27 cellular contexts compared by ENCODE assay signal in genomic region chr2:143434445-143434844, GRCh38.
DNase-seq lines count a peak whose midpoint lies in the region; ATAC-seq and TF ChIP-seq lines count a peak whose summit lies in the region.
"Had no signal": no experiment of that assay in that cellular context is flagged by ENCODE, and none has a peak within 500 bp of the region (broad histone marks: within the 10 kb centered on the region; RNA-seq: fewer than 3 reads in every experiment).

No MANE protein-coding gene starts in this region.

- no peak for TF ChIP-seq CTCF in coronary artery (IDR thresholded peaks at IDR 0.05)
- no peak for TF ChIP-seq CTCF in nephron (IDR thresholded peaks at IDR 0.05; ENCODE audit: unreplicated experiment in 3 of 3)
- no peak for TF ChIP-seq CTCF in upper lobe of right lung (IDR thresholded peaks at IDR 0.05)
- no peak for TF ChIP-seq CTCF in gastrocnemius medialis (IDR thresholded peaks at IDR 0.05 in 4 of 5, conservative IDR thresholded peaks at IDR 0.05 in 1 of 5)

- H3K4me1 ChIP-seq in right cardiac atrium (ENCODE audit: control insufficient read depth, insufficient read depth, low read length) (no peaks in the 10 kb centered on the region), upper lobe of right lung (no peaks in the 10 kb centered on the region), gastrocnemius medialis (no peaks in the 10 kb centered on the region)
- H3K4me1 ChIP-seq: BE2C, prostate gland had no signal

- no peaks in the 10 kb centered on the region for H3K36me3 Mint-ChIP-seq in nephron (ENCODE audit: low read depth)

- H3K36me3 ChIP-seq in upper lobe of right lung (no peaks in the 10 kb centered on the region), gastrocnemius medialis (no peaks in the 10 kb centered on the region)
- H3K36me3 ChIP-seq: BE2C, prostate gland had no signal

- intact Hi-C loops in right cardiac atrium (cut with DNase I): loop anchor here in 1 of 4 donors (5.0 kb wide), 1 partner anchor 48 kb away; no protein-coding TSS in a partner anchor
- intact Hi-C loops in Right ventricle myocardium inferior (cut with DNase I): loop anchor here (5.0 to 10.0 kb wide), 3 partner anchors 48 to 1080 kb away; no protein-coding TSS in a partner anchor
- intact Hi-C loops in upper lobe of right lung (cut with DNase I): no loop called here
- intact Hi-C loops in gastrocnemius medialis (cut with DNase I; ENCODE audit: low total_unique reads): no loop called here

- peaks cover 28% of the 10 kb centered on the region for H3K4me1 Mint-ChIP-seq in nephron
- H3K4me1 Mint-ChIP-seq: endodermal cell had no signal

- H3K4me3 ChIP-seq in right cardiac atrium (ENCODE audit: low read length) (peak overlapping the region; percentile 12), coronary artery (peak overlapping the region; percentile 58), upper lobe of right lung (no peak overlapping the region), gastrocnemius medialis (no peak overlapping the region)
- H3K4me3 ChIP-seq: prostate gland had no signal

- ATAC-seq in right cardiac atrium (no peak), Right ventricle myocardium inferior (no peak), upper lobe of right lung (no peak), esophagus mucosa (no peak), gastrocnemius medialis (no peak)
- ATAC-seq: activated CD4-positive, alpha-beta T cell treated with anti-CD3 and anti-CD28 coated beads for 36 hours; SK-N-SH treated with all-trans-retinoic acid at 6 μM for 48 hours; stimulated activated naive CD8-positive, alpha-beta T cell treated with anti-CD3 and anti-CD28 coated beads, Interleukin-15, amount 100 ng/mL, for 72 hours had no signal

- no peaks in the 10 kb centered on the region for H3K9me3 Mint-ChIP-seq in nephron
- H3K9me3 Mint-ChIP-seq: activated naive CD4-positive, alpha-beta T cell treated with anti-CD3 and anti-CD28 coated beads, Interleukin-2, amount 10 ng/mL, durations not matched to agents 7 days and 5 days; activated T-helper 1 cell treated with anti-CD3 and anti-CD28 coated beads, Interleukin-12 subunit alpha, Interleukin-12 subunit beta, Interleukin-2, Interleukin-4 antibody, amounts not matched to agents 30 ng/mL and 10 ng/mL and 1 ng/mL, durations not matched to agents 14 hours and 24 hours and 36 hours; endodermal cell; stimulated activated naive CD8-positive, alpha-beta T cell treated with anti-CD3 and anti-CD28 coated beads, Interleukin-15, amount 100 ng/mL, for 72 hours; T-helper 2 cell treated with Interferon-gamma antibody and Interleukin-4, amounts not matched to agents 5 μg/mL and 100 μg/mL, for 36 hours had no signal

- H3K9me3 ChIP-seq in right cardiac atrium (ENCODE audit: control insufficient read depth, low read length) (no peaks in the 10 kb centered on the region), upper lobe of right lung (no peaks in the 10 kb centered on the region), gastrocnemius medialis (no peaks in the 10 kb centered on the region)
- H3K9me3 ChIP-seq: BE2C, neutrophil, prostate gland had no signal

- no peaks in the 10 kb centered on the region for H3K27me3 ChIP-seq in right cardiac atrium (ENCODE audit: control insufficient read depth, insufficient read depth)
- no peaks in the 10 kb centered on the region for H3K27me3 ChIP-seq in upper lobe of right lung
- H3K27me3 ChIP-seq in gastrocnemius medialis: no peaks in the 10 kb centered on the region
- H3K27me3 ChIP-seq: BE2C, neutrophil had no signal

- WGBS in right cardiac atrium: 57% methylated on average over 3 of the region's 3 CpGs

- in situ Hi-C loops in gastrocnemius medialis (cut with MboI; ENCODE audit: low sequenced_read_pairs in 4 of 4): no loop called here

- H3K4me3 Mint-ChIP-seq in nephron: no peak overlapping the region
- H3K4me3 Mint-ChIP-seq: activated CD4-positive, alpha-beta T cell treated with anti-CD3 and anti-CD28 coated beads for 36 hours; activated naive CD4-positive, alpha-beta T cell treated with anti-CD3 and anti-CD28 coated beads, Interleukin-2, amount 10 ng/mL, durations not matched to agents 7 days and 5 days; activated T-helper 1 cell treated with anti-CD3 and anti-CD28 coated beads, Interleukin-12 subunit alpha, Interleukin-12 subunit beta, Interleukin-2, Interleukin-4 antibody, amounts not matched to agents 30 ng/mL and 10 ng/mL and 1 ng/mL, durations not matched to agents 14 hours and 24 hours and 36 hours; endodermal cell; stimulated activated naive CD8-positive, alpha-beta T cell treated with anti-CD3 and anti-CD28 coated beads, Interleukin-15, amount 100 ng/mL, for 72 hours; T-helper 2 cell treated with Interferon-gamma antibody and Interleukin-4, amounts not matched to agents 5 μg/mL and 100 μg/mL, for 36 hours had no signal

- H3K27me3 Mint-ChIP-seq in nephron (ENCODE audit: low read depth): no peaks in the 10 kb centered on the region
- H3K27me3 Mint-ChIP-seq: activated CD4-positive, alpha-beta T cell treated with anti-CD3 and anti-CD28 coated beads for 36 hours; activated naive CD4-positive, alpha-beta T cell treated with anti-CD3 and anti-CD28 coated beads, Interleukin-2, amount 10 ng/mL, durations not matched to agents 7 days and 5 days; stimulated activated naive CD8-positive, alpha-beta T cell treated with anti-CD3 and anti-CD28 coated beads, Interleukin-15, amount 100 ng/mL, for 72 hours had no signal

- peak overlapping the region; percentile 67 to 80 (median 69) for H3K27ac Mint-ChIP-seq in nephron
- H3K27ac Mint-ChIP-seq: activated CD4-positive, alpha-beta T cell treated with anti-CD3 and anti-CD28 coated beads for 36 hours; activated naive CD4-positive, alpha-beta T cell treated with anti-CD3 and anti-CD28 coated beads, Interleukin-2, amount 10 ng/mL, durations not matched to agents 7 days and 5 days; activated T-helper 1 cell treated with anti-CD3 and anti-CD28 coated beads, Interleukin-12 subunit alpha, Interleukin-12 subunit beta, Interleukin-2, Interleukin-4 antibody, amounts not matched to agents 30 ng/mL and 10 ng/mL and 1 ng/mL, durations not matched to agents 14 hours and 24 hours and 36 hours; endodermal cell; stimulated activated naive CD8-positive, alpha-beta T cell treated with anti-CD3 and anti-CD28 coated beads, Interleukin-15, amount 100 ng/mL, for 72 hours; T-helper 2 cell treated with Interferon-gamma antibody and Interleukin-4, amounts not matched to agents 5 μg/mL and 100 μg/mL, for 36 hours had no signal

- no peak for DNase-seq in right cardiac atrium
- no peak for DNase-seq in Right ventricle myocardium inferior (ENCODE audit: missing footprints)
- no peak for DNase-seq in coronary artery (ENCODE audit: low spot score)
- no peak for DNase-seq in upper lobe of right lung
- no peak for DNase-seq in activated naive CD4-positive, alpha-beta T cell treated with anti-CD3 and anti-CD28 coated beads, Interleukin-2, amount 50 U/mL, for 16 hours
- no peak for DNase-seq in gastrocnemius medialis
- DNase-seq: activated CD4-positive, alpha-beta T cell treated with anti-CD3 and anti-CD28 coated beads for 36 hours; activated naive CD4-positive, alpha-beta T cell treated with anti-CD3 and anti-CD28 coated beads, Interleukin-2, amount 10 ng/mL, durations not matched to agents 7 days and 5 days; anterior cingulate cortex; BE2C; COR-L47; DMS53; endodermal cell; H7; islet precursor cell; mammary epithelial cell; NCI-H187; NCI-H2171; NCI-H510A; stimulated activated naive CD8-positive, alpha-beta T cell treated with anti-CD3 and anti-CD28 coated beads, Interleukin-15, amount 100 ng/mL, for 72 hours had no signal

- TF ChIP-seq POLR2A in gastrocnemius medialis (IDR thresholded peaks at IDR 0.05): no peak

- H3K27ac ChIP-seq in right cardiac atrium (ENCODE audit: low read length): peak overlapping the region; percentile 23
- peak overlapping the region; percentile 44 to 59 for H3K27ac ChIP-seq in coronary artery
- peak overlapping the region; percentile 48 for H3K27ac ChIP-seq in upper lobe of right lung
- H3K27ac ChIP-seq in gastrocnemius medialis: peak overlapping the region in 2 of 4 donors; percentile 10 to 21
- H3K27ac ChIP-seq: neutrophil, prostate gland had no signal

Comparison
In these comparisons a context has a peak if more than half of its experiments do, and no peak if none do; other contexts are left out.
1. H3K4me3 ChIP-seq: peak in right cardiac atrium (single experiment) and coronary artery (single experiment); none in upper lobe of right lung (single experiment) and gastrocnemius medialis (0 of 4).